8 cellular contexts compared by ENCODE assay signal in the genomic region with DNA sequence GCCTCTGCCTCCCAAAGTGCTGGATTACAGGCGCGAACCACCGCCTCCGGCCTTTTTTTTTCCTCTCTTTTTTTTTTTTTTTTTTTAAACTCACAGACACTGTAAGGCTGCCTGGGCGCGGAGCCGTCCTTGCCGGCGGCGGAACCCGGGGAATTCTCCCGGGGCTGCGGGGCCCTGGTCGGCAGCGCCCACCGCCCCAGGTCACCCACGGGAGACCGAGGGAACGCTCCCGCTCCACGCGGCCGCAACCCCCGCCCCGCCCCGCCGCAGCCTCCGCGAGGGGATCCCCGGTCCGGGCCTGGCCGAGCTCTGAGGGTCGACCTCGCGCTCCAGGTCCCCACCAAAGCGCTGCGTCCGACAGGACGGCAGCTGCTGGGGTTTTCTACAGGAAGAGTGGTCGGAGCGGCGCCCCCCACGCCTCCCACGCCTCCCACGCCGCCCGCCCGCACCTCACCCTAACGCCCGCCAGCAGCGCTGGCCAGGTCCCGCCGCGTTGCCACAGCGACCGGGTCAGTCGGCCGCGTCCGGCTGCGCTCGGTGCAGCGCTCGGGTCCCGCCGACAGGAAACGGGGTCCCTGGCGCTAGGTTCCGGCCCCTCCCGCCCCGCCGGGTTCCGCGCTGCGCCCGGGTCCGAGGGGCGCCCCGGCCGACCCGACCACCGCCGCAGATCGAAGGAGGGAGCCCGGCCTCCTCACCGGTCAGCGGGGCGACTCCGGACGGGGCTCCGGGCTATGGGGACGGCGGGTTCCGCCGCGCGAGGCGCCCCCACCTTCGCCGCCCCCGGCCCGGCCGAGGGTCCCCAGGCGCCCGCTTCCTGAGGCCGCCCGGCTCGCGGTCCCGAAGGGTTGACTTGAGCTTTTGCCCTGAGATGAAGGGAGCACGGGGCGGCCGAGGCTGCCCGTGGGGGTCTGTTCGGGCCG. TPM values are rescaled to one million over a fixed set of nuclear protein-coding genes. Genes with fewer than 3 reads are reported as not detected.
A peak's percentile ranks its signal among the peaks of the same experiment; 100 is the strongest.
DNase-seq lines count a peak whose midpoint lies in the region; ATAC-seq and TF ChIP-seq lines count a peak whose summit lies in the region.

A gene with protein sequence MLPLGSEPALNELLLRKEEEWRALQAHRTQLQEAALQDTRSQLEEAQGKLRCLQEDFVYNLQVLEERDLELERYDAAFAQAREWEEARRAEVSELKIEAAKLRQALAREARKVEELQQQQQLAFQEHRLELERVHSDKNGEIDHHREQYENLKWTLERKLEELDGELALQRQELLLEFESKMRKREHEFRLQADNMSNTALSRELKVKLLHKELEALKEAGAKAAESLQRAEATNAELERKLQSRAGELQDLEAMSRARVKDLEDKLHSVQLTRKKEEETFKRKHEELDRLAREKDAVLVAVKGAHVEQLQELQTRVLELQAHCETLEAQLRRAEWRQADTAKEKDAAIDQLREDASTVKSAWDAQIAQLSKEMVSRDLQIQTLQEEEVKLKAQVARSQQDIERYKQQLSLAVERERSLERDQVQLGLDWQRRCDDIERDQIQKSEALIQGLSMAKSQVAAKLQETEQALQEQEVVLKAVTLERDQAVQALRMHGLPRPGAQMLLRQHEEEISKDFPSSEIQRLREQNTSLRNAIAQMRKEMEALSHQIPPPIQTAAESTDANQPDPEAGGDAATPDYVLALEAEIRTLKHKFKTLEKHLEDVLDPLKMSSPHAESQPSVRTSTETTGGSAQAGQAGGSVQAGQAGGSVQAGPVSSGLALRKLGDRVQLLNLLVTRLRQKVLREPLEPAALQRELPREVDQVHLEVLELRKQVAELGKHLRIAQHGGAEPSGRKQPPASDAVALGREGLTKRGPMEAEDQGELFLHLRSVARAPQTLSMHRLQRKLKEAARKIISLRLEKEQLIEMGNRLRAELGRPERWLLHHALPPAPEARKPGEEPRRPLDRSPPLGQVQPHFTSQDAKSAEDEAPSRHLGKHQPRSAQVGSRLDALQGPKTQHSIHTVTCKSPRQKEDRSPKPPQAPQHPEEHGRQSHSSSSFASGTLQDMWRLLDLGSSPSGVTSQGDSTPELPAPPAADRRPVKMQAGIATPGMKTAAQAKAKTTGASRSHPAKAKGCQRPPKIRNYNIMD (minus strand): TSS at position 512 of the 920 bp plus-strand sequence. CDS start 10,898 bp downstream, outside the sequence.

- H2BK5ac ChIP-seq in neuronal stem cell (ENCODE audit: low read length) = peak within 1 kb of the TSS; percentile 39

- TF ChIP-seq POLR2A in upper lobe of left lung (IDR thresholded peaks at IDR 0.05) = peak in 3 of 4 donors; percentile 16 to 70 (median 46)

- H3K27ac Mint-ChIP-seq in CD4-positive, alpha-beta memory T cell = peak within 1 kb of the TSS; percentile 8 to 98 (median 91)
- H3K27ac Mint-ChIP-seq in activated naive CD4-positive, alpha-beta T cell treated with anti-CD3 and anti-CD28 coated beads, Interleukin-2, amount 10 ng/mL, durations not matched to agents 7 days and 5 days = no peak within 1 kb of the TSS

- peak within 1 kb of the TSS; percentile 93 for H3K9ac ChIP-seq in neuronal stem cell (ENCODE audit: low read depth, low read length, poor library complexity)

- H3K18ac ChIP-seq in neuronal stem cell (ENCODE audit: low read length) = peak within 1 kb of the TSS; percentile 99

- peak within 1 kb of the TSS; percentile 85 to 94 (median 88) for H3K4me3 Mint-ChIP-seq in CD4-positive, alpha-beta memory T cell
- peak within 1 kb of the TSS; percentile 74 for H3K4me3 Mint-ChIP-seq in activated naive CD4-positive, alpha-beta T cell treated with anti-CD3 and anti-CD28 coated beads, Interleukin-2, amount 10 ng/mL, durations not matched to agents 7 days and 5 days

- H3K9me3 Mint-ChIP-seq in CD4-positive, alpha-beta memory T cell = no peaks in the 10 kb centered on the region
- no peaks in the 10 kb centered on the region for H3K9me3 Mint-ChIP-seq in activated naive CD4-positive, alpha-beta T cell treated with anti-CD3 and anti-CD28 coated beads, Interleukin-2, amount 10 ng/mL, durations not matched to agents 7 days and 5 days

- no peak within 1 kb of the TSS for H4K91ac ChIP-seq in neuronal stem cell (ENCODE audit: low read depth, low read length, poor library complexity)

- TF ChIP-seq CTCF in upper lobe of left lung (IDR thresholded peaks at IDR 0.05) = peak in 5 of 6 experiments; percentile 17 to 83 (median 59)

- TF ChIP-seq EP300 in upper lobe of left lung (IDR thresholded peaks at IDR 0.05) = peak in 1 of 4 donors; percentile 20

- POLR2A ChIA-PET in CD4-positive, alpha-beta memory T cell (lab: Charles Lee; ENCODE audit: partially characterized antibody) = interaction anchor here (0.5 to 4.4 kb wide), 13 partner anchors 12 to 307 kb away, joined by 3 to 22 read pairs (median 4); a partner anchor contains a TSS

- no peaks in the 10 kb centered on the region for H3K9me3 ChIP-seq in CD4-positive, alpha-beta memory T cell (ENCODE audit: control insufficient read depth in 1 of 2, low read length in 2 of 2)
- H3K9me3 ChIP-seq in neuronal stem cell (replicated peaks in 1 of 2; ENCODE audit: control insufficient read depth in 2 of 2, insufficient read depth in 1 of 2, low read depth in 1 of 2, low read length in 2 of 2) (no peaks in the 10 kb centered on the region), upper lobe of left lung (no peaks in the 10 kb centered on the region)

- DNase-seq in CD4-positive, alpha-beta memory T cell = peak in 4 of 5 donors; percentile 33 to 55 (median 44)
- peak; percentile 80 for DNase-seq in RPMI7951 (ENCODE audit: low read depth)
- peak; percentile 80 for DNase-seq in activated naive CD4-positive, alpha-beta T cell treated with anti-CD3 and anti-CD28 coated beads, Interleukin-2, amount 10 ng/mL, durations not matched to agents 7 days and 5 days
- no peak for DNase-seq in glomerular endothelial cell (ENCODE audit: extremely low read depth, low read depth, low spot score)
- peak; percentile 77 for DNase-seq in neuronal stem cell (ENCODE audit: low spot score)
- DNase-seq in upper lobe of left lung = peak; percentile 87 to 97

- H3K27me3 ChIP-seq in CD4-positive, alpha-beta memory T cell (ENCODE audit: insufficient read depth, low read length) = no peaks in the 10 kb centered on the region
- H3K27me3 ChIP-seq in neuronal stem cell (ENCODE audit: control insufficient read depth in 3 of 3, insufficient read depth in 3 of 3, low read depth in 1 of 3, low read length in 3 of 3) = no peaks in the 10 kb centered on the region
- no peaks in the 10 kb centered on the region for H3K27me3 ChIP-seq in upper lobe of left lung

- H3K27me3 Mint-ChIP-seq in CD4-positive, alpha-beta memory T cell = no peaks in the 10 kb centered on the region
- H3K27me3 Mint-ChIP-seq in activated naive CD4-positive, alpha-beta T cell treated with anti-CD3 and anti-CD28 coated beads, Interleukin-2, amount 10 ng/mL, durations not matched to agents 7 days and 5 days = peaks cover 8% of the 10 kb centered on the region

- WGBS in neuronal stem cell (ENCODE audit: extremely low coverage in 2 of 2, insufficient read length in 2 of 2, insufficient replicate concordance in 1 of 2), 2 donors = no CpG with 5 or more reads among the region's 116 CpGs
- WGBS in upper lobe of left lung, 2 donors = 0% methylated on average over 20 to 49 of the region's 116 CpGs

- peak within 1 kb of the TSS; percentile 10 for H2BK12ac ChIP-seq in neuronal stem cell (ENCODE audit: low read length)

- no peak within 1 kb of the TSS for H3K4ac ChIP-seq in neuronal stem cell (ENCODE audit: low read length)

- peaks cover 0 to 2% of the 10 kb centered on the region in 2 donors for H3K36me3 Mint-ChIP-seq in CD4-positive, alpha-beta memory T cell
- H3K36me3 Mint-ChIP-seq in activated naive CD4-positive, alpha-beta T cell treated with anti-CD3 and anti-CD28 coated beads, Interleukin-2, amount 10 ng/mL, durations not matched to agents 7 days and 5 days = peaks cover 4% of the 10 kb centered on the region

- intact Hi-C loops in CD4-positive, alpha-beta memory T cell (cut with micrococcal nuclease) = no loop called here

- no peaks in the 10 kb centered on the region for H3K79me1 ChIP-seq in neuronal stem cell (ENCODE audit: low read depth, low read length)

- peak within 1 kb of the TSS; percentile 98 for H2AFZ ChIP-seq in neuronal stem cell (ENCODE audit: low read length)

- peak within 1 kb of the TSS; percentile 58 for H3K27ac ChIP-seq in CD4-positive, alpha-beta memory T cell (ENCODE audit: low read depth, low read length)
- H3K27ac ChIP-seq in neuronal stem cell (replicated peaks; ENCODE audit: low read length) = no peak within 1 kb of the TSS
- peak within 1 kb of the TSS; percentile 77 to 93 (median 88) for H3K27ac ChIP-seq in upper lobe of left lung

- H3K14ac ChIP-seq in neuronal stem cell (ENCODE audit: low read length) = peak within 1 kb of the TSS; percentile 71

- no peak within 1 kb of the TSS for H2BK120ac ChIP-seq in neuronal stem cell (ENCODE audit: low read depth, low read length)

- H2BK15ac ChIP-seq in neuronal stem cell (ENCODE audit: low read length) = no peak within 1 kb of the TSS

- no peak within 1 kb of the TSS for H4K8ac ChIP-seq in neuronal stem cell (ENCODE audit: low read depth, low read length)

- no peaks in the 10 kb centered on the region for H3K36me3 ChIP-seq in CD4-positive, alpha-beta memory T cell (ENCODE audit: insufficient read depth, low read length)
- peaks cover 0 to 3% of the 10 kb centered on the region in 2 donors for H3K36me3 ChIP-seq in neuronal stem cell (replicated peaks in 1 of 2; ENCODE audit: control insufficient read depth in 2 of 2, insufficient read depth in 2 of 2, low read length in 2 of 2)
- H3K36me3 ChIP-seq in upper lobe of left lung = no peaks in the 10 kb centered on the region

- CTCF ChIA-PET in CD4-positive, alpha-beta memory T cell (lab: Charles Lee; ENCODE audit: partially characterized antibody) = interaction anchor here (0.9 to 3.0 kb wide), 4 partner anchors 10 to 87 kb away, joined by 3 to 10 read pairs (median 6); no protein-coding TSS in a partner anchor
- CTCF ChIA-PET in activated naive CD4-positive, alpha-beta T cell treated with anti-CD3 and anti-CD28 coated beads, Interleukin-2, amount 10 ng/mL, durations not matched to agents 7 days and 5 days (lab: Charles Lee) = no interaction called here

- H3K4me1 Mint-ChIP-seq in CD4-positive, alpha-beta memory T cell = peaks cover 12 to 40% (median 29%) of the 10 kb centered on the region in 4 donors
- H3K4me1 Mint-ChIP-seq in activated naive CD4-positive, alpha-beta T cell treated with anti-CD3 and anti-CD28 coated beads, Interleukin-2, amount 10 ng/mL, durations not matched to agents 7 days and 5 days = peaks cover 47% of the 10 kb centered on the region

- peak within 1 kb of the TSS; percentile 90 for H2AK5ac ChIP-seq in neuronal stem cell (ENCODE audit: low read depth, low read length)

- peaks cover 49% of the 10 kb centered on the region for H3K4me1 ChIP-seq in CD4-positive, alpha-beta memory T cell (ENCODE audit: insufficient read depth, low read length)
- peaks cover 5 to 16% of the 10 kb centered on the region in 2 donors for H3K4me1 ChIP-seq in neuronal stem cell (ENCODE audit: control insufficient read depth in 2 of 2, insufficient read depth in 1 of 2, low read depth in 1 of 2, low read length in 2 of 2)
- peaks cover 39 to 50% (median 44%) of the 10 kb centered on the region in 4 donors for H3K4me1 ChIP-seq in upper lobe of left lung

- peak within 1 kb of the TSS; percentile 82 for H3K4me2 ChIP-seq in neuronal stem cell (ENCODE audit: insufficient read depth, low read length, poor library complexity, severe bottlenecking)

- H3K4me3 ChIP-seq in CD4-positive, alpha-beta memory T cell (ENCODE audit: low read length in 2 of 2) = peak within 1 kb of the TSS; percentile 3 to 64
- H3K4me3 ChIP-seq in neuronal stem cell (ENCODE audit: low read length in 2 of 2) (peak within 1 kb of the TSS; percentile 63 to 96), upper lobe of left lung (peak within 1 kb of the TSS; percentile 63 to 97 (median 94))

- peak; percentile 71 for ATAC-seq in GM19324 (IDR thresholded peaks at IDR 0.05; ENCODE audit: low FRiP score, unreplicated experiment)
- peak; percentile 39 for ATAC-seq in HG03558 (IDR thresholded peaks at IDR 0.05; ENCODE audit: extremely low read depth, unreplicated experiment)
- ATAC-seq in upper lobe of left lung (ENCODE audit: low FRiP score in 2 of 2) = peak; percentile 79 to 93

- H3K23ac ChIP-seq in neuronal stem cell (ENCODE audit: low read depth, low read length, poor library complexity) = peak within 1 kb of the TSS; percentile 91

RNA-seq across cellular contexts. Expression of the gene that starts here (rescaled TPM):
- 10 to 100 TPM; 80.5 to 88.7 TPM for total RNA-seq in CD4-positive, alpha-beta memory T cell
- polyA plus RNA-seq in CD4-positive, alpha-beta memory T cell = 10 to 100 TPM; 41.6 to 43.6 TPM
- 3.7 and 5.0 TPM in 2 replicates for total RNA-seq in RPMI7951 (2014; rRNA removed; shearing (Covaris generic))
- total RNA-seq in glomerular endothelial cell (10.2 and 23.8 TPM in 2 replicates), upper lobe of left lung (100 to 1,000 TPM in 2 of 6 donors, 10 to 100 TPM in 4; 52.9 to 204 (median 71.8) TPM)
- 26.0 TPM for polyA plus RNA-seq in neuronal stem cell (2013, experiment 1 of 2)
- 24.0 TPM for polyA plus RNA-seq in neuronal stem cell (2013, experiment 2 of 2)

Comparison
In these comparisons a context has a peak if more than half of its experiments do, and no peak if none do; other contexts are left out.
1. H3K4me3 ChIP-seq: peak in every context shown above with its lines; median percentile 94 in upper lobe of left lung; 80 in neuronal stem cell; 34 in CD4-positive, alpha-beta memory T cell.